12 cellular contexts compared by ENCODE assay signal in genomic region chr9:5817776-5818336, GRCh38. TPM values are rescaled to one million over a fixed set of nuclear protein-coding genes. Genes with fewer than 3 reads are reported as not detected.
A peak's percentile ranks its signal among the peaks of the same experiment; 100 is the strongest.
DNase-seq lines count a peak whose midpoint lies in the region; ATAC-seq and TF ChIP-seq lines count a peak whose summit lies in the region.
"Had no signal": no experiment of that assay in that cellular context is flagged by ENCODE, and none has a peak within 500 bp of the region (broad histone marks: within the 10 kb centered on the region; RNA-seq: fewer than 3 reads in every experiment).

No MANE protein-coding gene starts in this region.

- CTCF ChIA-PET in MCF 10A (lab: Yijun Ruan, JAX) (interaction anchor here (0.6 to 6.9 kb wide), 4 partner anchors 15 to 1640 kb away, joined by 3 to 45 read pairs (median 5); partner anchors contain the start of gene ERMP1), RWPE1 (lab: Yijun Ruan, JAX) (interaction anchor here (0.6 kb wide), 3 partner anchors 9 to 491 kb away, joined by 3 to 4 read pairs (median 3); no protein-coding TSS in a partner anchor)

- no peak for TF ChIP-seq POLR2A in breast epithelium (IDR thresholded peaks at IDR 0.05)

- no peak for TF ChIP-seq CTCF in MCF 10A (IDR thresholded peaks at IDR 0.05; ENCODE audit: unreplicated experiment)
- no peak for TF ChIP-seq CTCF in breast epithelium (IDR thresholded peaks at IDR 0.05)
- TF ChIP-seq CTCF in RWPE1 (conservative IDR thresholded peaks at IDR 0.05; ENCODE audit: low read depth) = no peak
- no peak for TF ChIP-seq CTCF in right atrium auricular region (IDR thresholded peaks at IDR 0.05)

- ATAC-seq in left lobe of liver = no peak
- ATAC-seq: activated CD8-positive, alpha-beta T cell treated with anti-CD3 and anti-CD28 coated beads, Interleukin-2, amount 10 ng/mL, durations not matched to agents 7 days and 5 days had no signal

- no peak overlapping the region for H3K4me3 ChIP-seq in breast epithelium
- H3K4me3 ChIP-seq in right atrium auricular region = no peak overlapping the region
- H3K4me3 ChIP-seq: MG63 had no signal

- no peak overlapping the region for H3K4me3 Mint-ChIP-seq in MCF 10A (ENCODE audit: unreplicated experiment)
- H3K4me3 Mint-ChIP-seq: activated CD8-positive, alpha-beta T cell treated with anti-CD3 and anti-CD28 coated beads, Interleukin-2, amount 10 ng/mL, durations not matched to agents 7 days and 5 days; H9 had no signal

- intact Hi-C loops in MCF 10A (cut with micrococcal nuclease) = no loop called here
- intact Hi-C loops in breast epithelium (cut with DNase I; ENCODE audit: low total_unique reads) = no loop called here

- H3K4me1 Mint-ChIP-seq in MCF 10A (ENCODE audit: insufficient read depth, unreplicated experiment) = peaks cover 16% of the 10 kb centered on the region
- H3K4me1 Mint-ChIP-seq: H9 had no signal

- H3K9me3 Mint-ChIP-seq in MCF 10A (ENCODE audit: unreplicated experiment) = no peaks in the 10 kb centered on the region
- H3K9me3 Mint-ChIP-seq: H9 had no signal

- peak overlapping the region; percentile 7 for H3K27ac Mint-ChIP-seq in MCF 10A (ENCODE audit: low read depth, unreplicated experiment)
- H3K27ac Mint-ChIP-seq: activated CD8-positive, alpha-beta T cell treated with anti-CD3 and anti-CD28 coated beads, Interleukin-2, amount 10 ng/mL, durations not matched to agents 7 days and 5 days had no signal

- no peaks in the 10 kb centered on the region for H3K27me3 ChIP-seq in breast epithelium
- no peaks in the 10 kb centered on the region for H3K27me3 ChIP-seq in right atrium auricular region
- H3K27me3 ChIP-seq: MG63 had no signal

- no peak overlapping the region for H3K27ac ChIP-seq in breast epithelium
- no peak overlapping the region for H3K27ac ChIP-seq in RWPE1
- H3K27ac ChIP-seq in right atrium auricular region = no peak overlapping the region

- peaks cover 6% of the 10 kb centered on the region for H3K36me3 Mint-ChIP-seq in MCF 10A (ENCODE audit: insufficient read depth, unreplicated experiment)

- no TSS peak for BruUV-seq in MCF 10A (replicated peaks; lab: Mats Ljungman, UMichigan)

- H3K4me1 ChIP-seq in breast epithelium (no peaks in the 10 kb centered on the region), right atrium auricular region (no peaks in the 10 kb centered on the region)

- no peaks in the 10 kb centered on the region for H3K36me3 ChIP-seq in breast epithelium
- peaks cover 16% of the 10 kb centered on the region for H3K36me3 ChIP-seq in right atrium auricular region
- H3K36me3 ChIP-seq: MG63 had no signal

- H3K27me3 Mint-ChIP-seq in MCF 10A (ENCODE audit: insufficient read depth, unreplicated experiment) = no peaks in the 10 kb centered on the region

- DNase-seq in MCF 10A (ENCODE audit: unreplicated experiment) (peak; percentile 67), breast epithelium (ENCODE audit: low spot score in 2 of 2) (no peak), RWPE1 (ENCODE audit: low spot score) (peak; percentile 4), fibroblast of gingiva (ENCODE audit: low read depth) (peak; percentile 34), left lobe of liver (ENCODE audit: low spot score) (no peak), NCI-H146 (lab: John Stamatoyannopoulos, UW) (no peak), NCI-H2227 treated with DMSO at 0.1 percent for 48 hours (lab: John Stamatoyannopoulos, UW) (no peak), right atrium auricular region (ENCODE audit: low spot score) (no peak)
- DNase-seq: activated CD8-positive, alpha-beta T cell treated with anti-CD3 and anti-CD28 coated beads, Interleukin-2, amount 10 ng/mL, durations not matched to agents 7 days and 5 days; H9; MG63; NCI-H774 had no signal

- POLR2A ChIA-PET in MCF 10A (lab: Yijun Ruan, JAX) (interaction anchor here (0.5 to 2.5 kb wide), 9 partner anchors 9 to 190 kb away, joined by 3 to 10 read pairs (median 3); partner anchors contain the start of gene ERMP1), RWPE1 (lab: Yijun Ruan, JAX; ENCODE audit: low non-redundant PET) (interaction anchor here (0.6 kb wide), 1 partner anchor 43 kb away, joined by 11 read pairs; no protein-coding TSS in a partner anchor)

- no peaks in the 10 kb centered on the region for H3K9me3 ChIP-seq in breast epithelium
- no peaks in the 10 kb centered on the region for H3K9me3 ChIP-seq in right atrium auricular region
- H3K9me3 ChIP-seq: MG63 had no signal

RNA-seq across cellular contexts. Expression of gene ERMP1, which starts 15.1 kb away (rescaled TPM):
- total RNA-seq in MCF 10A (2022) = 13.6 and 17.2 TPM in 2 replicates
- total RNA-seq in breast epithelium = 10 to 100 TPM; 12.6 to 39.2 (median 34.1) TPM
- total RNA-seq in left lobe of liver = 11.8 TPM
- 10 to 100 TPM; 10.8 to 27.8 TPM for total RNA-seq in right atrium auricular region

Comparison
In these comparisons a context has a peak if more than half of its experiments do, and no peak if none do; other contexts are left out.
1. DNase-seq: peak in MCF 10A (single experiment), RWPE1 (single experiment) and fibroblast of gingiva (single experiment); none in breast epithelium (0 of 2), left lobe of liver (single experiment), NCI-H146 (single experiment), NCI-H2227 treated with DMSO at 0.1 percent for 48 hours (single experiment) and right atrium auricular region (single experiment).